In the genomic region with DNA sequence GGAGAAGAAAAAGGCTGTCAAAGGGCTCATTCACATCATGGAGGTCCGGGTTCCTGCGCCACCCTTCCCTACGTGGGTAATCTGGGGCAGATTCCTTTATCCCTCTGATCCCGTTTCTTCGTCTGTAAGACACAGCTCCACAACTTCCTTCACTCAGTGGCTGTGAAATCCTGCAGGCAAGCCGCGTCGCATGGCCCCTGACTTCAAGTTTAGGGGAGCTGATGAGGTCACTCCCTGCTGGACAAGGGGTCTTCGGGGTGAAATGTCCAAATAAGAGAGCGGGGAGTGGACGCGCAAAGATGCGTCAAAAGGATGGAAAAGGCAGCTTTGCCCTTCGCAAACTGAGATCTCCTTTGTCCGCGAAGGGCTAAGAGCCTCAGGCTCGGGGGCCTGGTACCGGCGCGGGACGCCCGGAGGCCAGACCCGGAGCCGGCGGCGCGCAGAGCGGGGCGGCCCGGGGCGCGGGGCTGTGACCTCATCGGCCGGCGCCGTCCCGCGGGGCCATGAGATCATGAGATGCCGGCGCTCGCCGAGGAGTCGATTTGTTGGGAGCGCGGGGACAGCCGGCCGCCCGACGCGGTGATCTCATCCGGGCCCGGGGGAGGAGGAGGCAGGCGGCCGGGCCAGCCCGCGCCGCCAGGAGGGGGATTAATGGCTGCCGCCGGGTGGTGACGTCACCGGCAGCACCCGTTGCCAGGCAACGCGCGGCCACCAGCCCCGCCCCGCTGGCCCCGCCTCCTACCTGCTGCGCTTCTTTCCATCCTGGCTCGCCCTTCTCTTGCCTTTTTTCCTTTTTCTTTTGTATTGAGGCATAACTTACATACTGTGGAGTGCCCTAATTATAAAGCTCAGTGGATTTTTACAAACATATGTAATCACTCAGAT, we compare ENCODE assay signal across 8 cellular contexts.
DNase-seq lines count a peak whose midpoint lies in the region; FAIRE-seq and TF ChIP-seq lines count a peak whose summit lies in the region.

No MANE protein-coding gene starts in this region.

- DNase-seq in HAP-1 (ENCODE audit: low spot score in 2 of 2) (peak; percentile 86 to 91), MM.1S (peak; percentile 67), SHP77 treated with DMSO at 0.1 percent for 48 hours (lab: John Stamatoyannopoulos, UW) (peak; percentile 71), frontal cortex (ENCODE audit: low spot score in 2 of 2) (peak; percentile 97 to 98), substantia nigra (lab: John Stamatoyannopoulos, UW) (peak; percentile 26 to 95 (median 86))
- DNase-seq in activated naive CD4-positive, alpha-beta T cell treated with Interleukin-2 at 50 U/mL for 16 hours, result peak; percentile 89

- TF ChIP-seq CTCF in MM.1S (IDR thresholded peaks at IDR 0.05; ENCODE audit: low read length) (no peak), neutrophil (IDR thresholded peaks at IDR 0.05) (no peak)

- H3K9me2 ChIP-seq in MM.1S (replicated peaks; ENCODE audit: insufficient read depth, low read length), result no peaks in the 10 kb centered on the region

- in situ Hi-C loops in HAP-1 (cut with MboI; ENCODE audit: low sequenced_read_pairs), result no loop called here

- H3K27ac ChIP-seq in MM.1S (ENCODE audit: low read length) (peak overlapping the region; percentile 79), neutrophil (peak overlapping the region; percentile 78), substantia nigra (ENCODE audit: low read depth, low read length, poor library complexity, severe bottlenecking) (peak overlapping the region; percentile 93)

- H3K79me2 ChIP-seq in MM.1S (ENCODE audit: low read length), result no peaks in the 10 kb centered on the region

- H3K4me3 ChIP-seq in HAP-1 (peak overlapping the region; percentile 70), MM.1S (ENCODE audit: low read length) (peak overlapping the region; percentile 84), neutrophil (ENCODE audit: low read depth in 1 of 2, low read length in 1 of 2) (peak overlapping the region; percentile 79 to 91)

- peak overlapping the region; percentile 98 for H2AFZ ChIP-seq in MM.1S (ENCODE audit: low read length)

- peak overlapping the region; percentile 65 for H3K4me2 ChIP-seq in MM.1S (ENCODE audit: low read depth, low read length)

- no peaks in the 10 kb centered on the region for H3K9me3 ChIP-seq in HAP-1
- no peaks in the 10 kb centered on the region for H3K9me3 ChIP-seq in MM.1S (replicated peaks; ENCODE audit: insufficient read depth, low read length)
- H3K9me3 ChIP-seq in neutrophil, result no peaks in the 10 kb centered on the region

- H3K36me3 ChIP-seq in HAP-1 (replicated peaks), result peaks cover 3% of the 10 kb centered on the region
- no peaks in the 10 kb centered on the region for H3K36me3 ChIP-seq in MM.1S (replicated peaks; ENCODE audit: insufficient read depth, low read length)
- H3K36me3 ChIP-seq in neutrophil, result no peaks in the 10 kb centered on the region

- no peaks in the 10 kb centered on the region for H4K20me1 ChIP-seq in MM.1S (ENCODE audit: insufficient read depth, low read length)

- peaks cover 8% of the 10 kb centered on the region for H3K4me1 ChIP-seq in HAP-1
- H3K4me1 ChIP-seq in MM.1S (ENCODE audit: low read length), result 0 out of 2 replicates have a peak, but pooled peaks cover 4% of the 10 kb centered on the region
- peaks cover 11 to 15% of the 10 kb centered on the region in 2 experiments for H3K4me1 ChIP-seq in neutrophil (ENCODE audit: control insufficient read depth in 1 of 2, insufficient read depth in 1 of 2, low read depth in 1 of 2, low read length in 1 of 2)

- FAIRE-seq in G401.6 (lab: Jason Lieb, UNC) (peak; percentile 69), frontal cortex (lab: Jason Lieb, UNC) (no peak)

- no peaks in the 10 kb centered on the region for H3F3A ChIP-seq in MM.1S (ENCODE audit: insufficient read depth, low read length)

- H3K9ac ChIP-seq in MM.1S (ENCODE audit: low read length), result peak overlapping the region; percentile 95

- H3K27me3 ChIP-seq in HAP-1 (ENCODE audit: low read depth) (no peaks in the 10 kb centered on the region), MM.1S (replicated peaks; ENCODE audit: insufficient read depth, low read length) (no peaks in the 10 kb centered on the region), neutrophil (peaks cover 34% of the 10 kb centered on the region)

Comparison
In these comparisons a context has a peak if more than half of its experiments do, and no peak if none do; other contexts are left out.
1. Peak in every context shown above with its lines: DNase-seq, H3K4me3 ChIP-seq and H3K27ac ChIP-seq.